In genomic region chr16:10597184-10597583, GRCh38 we compare ENCODE assay signal across 1 cellular context.
TF ChIP-seq lines count a peak whose summit lies in the region.

No MANE protein-coding gene starts in this region.

TF ChIP-seq in HepG2, 621 proteins besides CTCF, POLR2A, EP300 and RAD21 (continued from another document and continues in another):
- TF ChIP-seq ZNF691 (CRISPR knock-in tag; IDR thresholded peaks at IDR 0.05; ENCODE audit: borderline replicate concordance, low read depth) (peak; percentile 9; the same call in 1 of the 2 replicates), CCDC6 (CRISPR knock-in tag; IDR thresholded peaks at IDR 0.05) (no peak), XRCC5 (optimal IDR thresholded peaks at IDR 0.05; ENCODE audit: low read length) (peak; percentile 18), ZNF605 (CRISPR knock-in tag; IDR thresholded peaks at IDR 0.05) (no peak), HNF4A (CRISPR knock-in tag; IDR thresholded peaks at IDR 0.05) (peak; percentile 46), GATAD1 (CRISPR knock-in tag; IDR thresholded peaks at IDR 0.05) (no peak), ZBTB38 (CRISPR knock-in tag; IDR thresholded peaks at IDR 0.05) (no peak), ZNF510 (CRISPR knock-in tag; IDR thresholded peaks at IDR 0.05; ENCODE audit: low read depth) (no peak), ZNF331 (CRISPR knock-in tag; IDR thresholded peaks at IDR 0.05) (0 out of 2 replicates have a peak, but pooled peaks have one; percentile 9), CREM (IDR thresholded peaks at IDR 0.05) (no peak), CREM (CRISPR knock-in tag; IDR thresholded peaks at IDR 0.05) (no peak), MED1 (CRISPR knock-in tag; IDR thresholded peaks at IDR 0.05) (peak; percentile 30; the same call in 1 of the 2 replicates), YEATS2 (CRISPR knock-in tag; IDR thresholded peaks at IDR 0.05; ENCODE audit: borderline replicate concordance) (no peak), BHLHE40 (IDR thresholded peaks at IDR 0.05; ENCODE audit: low read length) (peak; percentile 65), ZBTB40 (IDR thresholded peaks at IDR 0.05) (no peak), ZBTB40 (CRISPR knock-in tag; IDR thresholded peaks at IDR 0.05) (no peak), CBX5 (CRISPR knock-in tag; IDR thresholded peaks at IDR 0.05; ENCODE audit: borderline replicate concordance) (peak; percentile 25; the same call in 1 of the 2 replicates), ZGPAT (CRISPR knock-in tag; IDR thresholded peaks at IDR 0.05) (0 out of 2 replicates have a peak, but pooled peaks have one; percentile 13), ZNF580 (CRISPR knock-in tag; IDR thresholded peaks at IDR 0.05; ENCODE audit: borderline replicate concordance, low read depth) (0 out of 2 replicates have a peak, but pooled peaks have one; percentile 40), HNF4G (IDR thresholded peaks at IDR 0.05; ENCODE audit: borderline replicate concordance, low read depth, low read length) (0 out of 2 replicates have a peak, but pooled peaks have one; percentile 5), HNF4G (CRISPR knock-in tag; IDR thresholded peaks at IDR 0.05; ENCODE audit: borderline replicate concordance, low read depth) (no peak), KMT2B (CRISPR knock-in tag; IDR thresholded peaks at IDR 0.05) (no peak), ZMYM3 (CRISPR knock-in tag; IDR thresholded peaks at IDR 0.05) (peak; percentile 95), ZNF672 (CRISPR knock-in tag; IDR thresholded peaks at IDR 0.05) (no peak), TFE3 (CRISPR knock-in tag; IDR thresholded peaks at IDR 0.05) (peak; percentile 60; the same call in 1 of the 2 replicates), ERF (CRISPR knock-in tag; IDR thresholded peaks at IDR 0.05) (peak; percentile 55; the same call in 1 of the 2 replicates), NFIC (IDR thresholded peaks at IDR 0.05; ENCODE audit: low read length) (no peak), SAP130 (CRISPR knock-in tag; IDR thresholded peaks at IDR 0.05; ENCODE audit: low read depth) (0 out of 2 replicates have a peak, but pooled peaks have one; percentile 28), SALL1 (CRISPR knock-in tag; IDR thresholded peaks at IDR 0.05) (0 out of 2 replicates have a peak, but pooled peaks have one; percentile 8), ZNF280B (CRISPR knock-in tag; IDR thresholded peaks at IDR 0.05; ENCODE audit: borderline replicate concordance) (no peak), MBNL3 (CRISPR knock-in tag; conservative IDR thresholded peaks at IDR 0.05) (no peak), STAG1 (CRISPR knock-in tag; IDR thresholded peaks at IDR 0.05) (peak; percentile 56), SMAD9 (CRISPR knock-in tag; IDR thresholded peaks at IDR 0.05) (no peak), KDM1A (CRISPR knock-in tag; IDR thresholded peaks at IDR 0.05) (peak; percentile 62; the same call in 1 of the 2 replicates), CHD4 (IDR thresholded peaks at IDR 0.05; ENCODE audit: borderline replicate concordance, low read length) (0 out of 2 replicates have a peak, but pooled peaks have one; percentile 84)
- TF ChIP-seq, protein P1, sequence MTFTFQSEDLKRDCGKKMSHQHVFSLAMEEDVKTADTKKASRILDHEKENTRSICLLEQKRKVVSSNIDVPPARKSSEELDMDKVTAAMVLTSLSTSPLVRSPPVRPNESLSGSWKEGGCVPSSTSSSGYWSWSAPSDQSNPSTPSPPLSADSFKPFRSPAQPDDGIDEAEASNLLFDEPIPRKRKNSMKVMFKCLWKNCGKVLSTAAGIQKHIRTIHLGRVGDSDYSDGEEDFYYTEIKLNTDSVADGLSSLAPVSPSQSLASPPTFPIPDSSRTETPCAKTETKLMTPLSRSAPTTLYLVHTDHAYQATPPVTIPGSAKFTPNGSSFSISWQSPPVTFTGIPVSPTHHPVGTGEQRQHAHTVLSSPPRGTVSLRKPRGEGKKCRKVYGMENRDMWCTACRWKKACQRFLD (CRISPR knock-in tag; IDR thresholded peaks at IDR 0.05; ENCODE audit: borderline replicate concordance) = no peak
- TF ChIP-seq, protein P2, sequence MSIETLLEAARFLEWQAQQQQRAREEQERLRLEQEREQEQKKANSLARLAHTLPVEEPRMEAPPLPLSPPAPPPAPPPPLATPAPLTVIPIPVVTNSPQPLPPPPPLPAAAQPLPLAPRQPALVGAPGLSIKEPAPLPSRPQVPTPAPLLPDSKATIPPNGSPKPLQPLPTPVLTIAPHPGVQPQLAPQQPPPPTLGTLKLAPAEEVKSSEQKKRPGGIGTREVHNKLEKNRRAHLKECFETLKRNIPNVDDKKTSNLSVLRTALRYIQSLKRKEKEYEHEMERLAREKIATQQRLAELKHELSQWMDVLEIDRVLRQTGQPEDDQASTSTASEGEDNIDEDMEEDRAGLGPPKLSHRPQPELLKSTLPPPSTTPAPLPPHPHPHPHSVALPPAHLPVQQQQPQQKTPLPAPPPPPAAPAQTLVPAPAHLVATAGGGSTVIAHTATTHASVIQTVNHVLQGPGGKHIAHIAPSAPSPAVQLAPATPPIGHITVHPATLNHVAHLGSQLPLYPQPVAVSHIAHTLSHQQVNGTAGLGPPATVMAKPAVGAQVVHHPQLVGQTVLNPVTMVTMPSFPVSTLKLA (IDR thresholded peaks at IDR 0.05) = peak; percentile 55; the same call in 1 of the 2 replicates
- TF ChIP-seq, protein P3, sequence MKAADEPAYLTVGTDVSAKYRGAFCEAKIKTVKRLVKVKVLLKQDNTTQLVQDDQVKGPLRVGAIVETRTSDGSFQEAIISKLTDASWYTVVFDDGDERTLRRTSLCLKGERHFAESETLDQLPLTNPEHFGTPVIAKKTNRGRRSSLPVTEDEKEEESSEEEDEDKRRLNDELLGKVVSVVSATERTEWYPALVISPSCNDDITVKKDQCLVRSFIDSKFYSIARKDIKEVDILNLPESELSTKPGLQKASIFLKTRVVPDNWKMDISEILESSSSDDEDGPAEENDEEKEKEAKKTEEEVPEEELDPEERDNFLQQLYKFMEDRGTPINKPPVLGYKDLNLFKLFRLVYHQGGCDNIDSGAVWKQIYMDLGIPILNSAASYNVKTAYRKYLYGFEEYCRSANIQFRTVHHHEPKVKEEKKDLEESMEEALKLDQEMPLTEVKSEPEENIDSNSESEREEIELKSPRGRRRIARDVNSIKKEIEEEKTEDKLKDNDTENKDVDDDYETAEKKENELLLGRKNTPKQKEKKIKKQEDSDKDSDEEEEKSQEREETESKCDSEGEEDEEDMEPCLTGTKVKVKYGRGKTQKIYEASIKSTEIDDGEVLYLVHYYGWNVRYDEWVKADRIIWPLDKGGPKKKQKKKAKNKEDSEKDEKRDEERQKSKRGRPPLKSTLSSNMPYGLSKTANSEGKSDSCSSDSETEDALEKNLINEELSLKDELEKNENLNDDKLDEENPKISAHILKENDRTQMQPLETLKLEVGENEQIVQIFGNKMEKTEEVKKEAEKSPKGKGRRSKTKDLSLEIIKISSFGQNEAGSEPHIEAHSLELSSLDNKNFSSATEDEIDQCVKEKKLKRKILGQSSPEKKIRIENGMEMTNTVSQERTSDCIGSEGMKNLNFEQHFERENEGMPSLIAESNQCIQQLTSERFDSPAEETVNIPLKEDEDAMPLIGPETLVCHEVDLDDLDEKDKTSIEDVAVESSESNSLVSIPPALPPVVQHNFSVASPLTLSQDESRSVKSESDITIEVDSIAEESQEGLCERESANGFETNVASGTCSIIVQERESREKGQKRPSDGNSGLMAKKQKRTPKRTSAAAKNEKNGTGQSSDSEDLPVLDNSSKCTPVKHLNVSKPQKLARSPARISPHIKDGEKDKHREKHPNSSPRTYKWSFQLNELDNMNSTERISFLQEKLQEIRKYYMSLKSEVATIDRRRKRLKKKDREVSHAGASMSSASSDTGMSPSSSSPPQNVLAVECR (CRISPR knock-in tag; IDR thresholded peaks at IDR 0.05; ENCODE audit: borderline replicate concordance) = 0 out of 2 replicates have a peak, but pooled peaks have one; percentile 31
